ENCODE assay signal across 10 cellular contexts in the genomic region with DNA sequence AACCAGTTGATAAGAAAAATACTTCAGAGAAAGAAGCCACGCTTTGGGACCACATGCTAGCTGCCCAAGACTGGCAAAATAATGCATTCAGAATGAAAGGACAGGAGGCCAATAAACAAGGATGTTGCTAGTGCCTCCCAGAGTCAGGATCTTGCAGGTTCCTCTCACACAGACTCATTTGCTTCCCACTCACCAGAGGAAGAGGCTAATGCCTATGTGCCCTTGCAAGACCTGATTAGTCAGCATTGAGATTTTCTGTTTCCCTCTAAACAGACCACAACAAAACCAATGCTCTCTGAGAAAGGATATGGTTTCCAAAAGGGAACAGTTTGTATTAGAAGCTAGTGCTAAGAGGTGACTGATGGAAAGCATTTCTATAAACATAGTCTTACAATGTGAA.
A peak's percentile ranks its signal among the peaks of the same experiment; 100 is the strongest.
DNase-seq lines count a peak whose midpoint lies in the region; ATAC-seq and TF ChIP-seq lines count a peak whose summit lies in the region.
"Had no signal": no experiment of that assay in that cellular context is flagged by ENCODE, and none has a peak within 500 bp of the region (broad histone marks: within the 10 kb centered on the region; RNA-seq: fewer than 3 reads in every experiment).

No MANE protein-coding gene starts in this region.

- H3K36me3 ChIP-seq in GM23338 (ENCODE audit: insufficient read depth) (peaks cover 45% of the 10 kb centered on the region), tibial artery (peaks cover 59 to 94% (median 83%) of the 10 kb centered on the region in 3 donors), adrenal gland (replicated peaks in 1 of 2) (peaks cover 0 to 87% of the 10 kb centered on the region in 2 donors)

- H3K9me2 ChIP-seq in GM23338 (ENCODE audit: insufficient read depth): no peaks in the 10 kb centered on the region

- no peak overlapping the region for H3K4me3 Mint-ChIP-seq in GM23338
- H3K4me3 Mint-ChIP-seq: T-helper 1 cell treated with Interleukin-12 subunit alpha and Interleukin-12 subunit beta and Interleukin-4 antibody, amounts not matched to agents 30 μg/mL and 1 μg/mL, for 36 hours had no signal

- WGBS in adrenal gland, 4 donors: 79 to 93% (median 92%) methylated on average over 1 of the region's 1 CpG

- H3K36me3 Mint-ChIP-seq in GM23338 (ENCODE audit: low read depth): peaks cover 68% of the 10 kb centered on the region

- CTCF ChIA-PET in AG04449 (lab: Yijun Ruan, JAX): interaction anchor here (1.4 to 2.4 kb wide), 2 partner anchors 10 to 169 kb away, joined by 3 to 6 read pairs; no protein-coding TSS in a partner anchor

- no peaks in the 10 kb centered on the region for H3K9me3 Mint-ChIP-seq in GM23338
- H3K9me3 Mint-ChIP-seq: T-helper 1 cell treated with Interleukin-12 subunit alpha and Interleukin-12 subunit beta and Interleukin-4 antibody, amounts not matched to agents 30 μg/mL and 1 μg/mL, for 36 hours had no signal

- TF ChIP-seq POLR2A in adrenal gland (IDR thresholded peaks at IDR 0.05): no peak

- DNase-seq in AG04449 (ENCODE audit: low read depth, low spot score) (peak; percentile 41), GM23338 (ENCODE audit: low spot score) (no peak), amniotic epithelial cell (ENCODE audit: low read depth) (peak; percentile 96), iPS-NIHi7 (ENCODE audit: extremely low spot score) (peak; percentile 14), NK-92 (lab: John Stamatoyannopoulos, UW; ENCODE audit: unreplicated experiment) (no peak), tibial artery (no peak), adrenal gland (no peak)
- DNase-seq: NCI-H1105 treated with DMSO at 0.1 percent for 48 hours had no signal

- no peaks in the 10 kb centered on the region for H3K4me1 Mint-ChIP-seq in GM23338

- H3K4me3 ChIP-seq in AG04449 (ENCODE audit: low read depth, low read length) (no peak overlapping the region), GM23338 (no peak overlapping the region), tibial artery (no peak overlapping the region), adrenal gland (no peak overlapping the region)

- H2AFZ ChIP-seq in GM23338: no peak overlapping the region

- POLR2A ChIA-PET in AG04449 (lab: Yijun Ruan, JAX): no interaction called here

- no peaks in the 10 kb centered on the region for H3K9me3 ChIP-seq in tibial artery
- no peaks in the 10 kb centered on the region for H3K9me3 ChIP-seq in adrenal gland (replicated peaks in 1 of 3)

- ATAC-seq in GM23338 (no peak; the same call in 2 of the 3 replicates), HG03196 (IDR thresholded peaks at IDR 0.05; ENCODE audit: unreplicated experiment) (no peak)

- H3K4me2 ChIP-seq in GM23338: no peak overlapping the region

- H3K27me3 ChIP-seq in GM23338 (ENCODE audit: insufficient read depth) (no peaks in the 10 kb centered on the region), tibial artery (no peaks in the 10 kb centered on the region), adrenal gland (no peaks in the 10 kb centered on the region)

- intact Hi-C loops in tibial artery (cut with DNase I; ENCODE audit: low total_unique reads) (no loop called here), adrenal gland (cut with DNase I) (loop anchor here in 1 of 2 donors (10.0 kb wide), 1 partner anchor 62 kb away; no protein-coding TSS in a partner anchor)

- H3K27me3 Mint-ChIP-seq in GM23338 (ENCODE audit: insufficient read depth, low read depth, poor library complexity): peaks cover 1% of the 10 kb centered on the region

- peak overlapping the region; percentile 50; the same call in 1 of the 2 replicates for H3K27ac ChIP-seq in GM23338 (ENCODE audit: low read depth)
- H3K27ac ChIP-seq in tibial artery: peak overlapping the region in 1 of 2 donors; percentile 1
- no peak overlapping the region for H3K27ac ChIP-seq in adrenal gland

- no peak for TF ChIP-seq CTCF in AG04449 (IDR thresholded peaks at IDR 0.05; ENCODE audit: insufficient read depth, low read length, missing control alignments)
- TF ChIP-seq CTCF in GM23338 (conservative IDR thresholded peaks at IDR 0.05; ENCODE audit: low read depth in 2 of 2): no peak
- TF ChIP-seq CTCF in tibial artery (IDR thresholded peaks at IDR 0.05): no peak
- no peak for TF ChIP-seq CTCF in adrenal gland (IDR thresholded peaks at IDR 0.05)

- 0 out of 2 replicates have a peak overlapping the region, but pooled peaks have one; percentile 17 for H3K27ac Mint-ChIP-seq in GM23338

- H4K20me1 ChIP-seq in GM23338 (replicated peaks; ENCODE audit: insufficient read depth): peaks cover 14% of the 10 kb centered on the region

- H3K79me2 ChIP-seq in GM23338 (replicated peaks; ENCODE audit: insufficient read depth): no peaks in the 10 kb centered on the region

- no peaks in the 10 kb centered on the region for H3F3A ChIP-seq in GM23338 (replicated peaks; ENCODE audit: low read depth)

- H3K4me1 ChIP-seq in GM23338 (ENCODE audit: insufficient read depth) (no peaks in the 10 kb centered on the region), tibial artery (no peaks in the 10 kb centered on the region), adrenal gland (replicated peaks in 1 of 2) (no peaks in the 10 kb centered on the region)

TF ChIP-seq in GM23338, 12 proteins besides CTCF, POLR2A, EP300 and RAD21:
- TF ChIP-seq CREB1 (CRISPR knock-in tag; IDR thresholded peaks at IDR 0.05; ENCODE audit: low read depth) (no peak), EZH2phosphoT487 (IDR thresholded peaks at IDR 0.05; ENCODE audit: unreplicated experiment) (no peak), EZH2 (IDR thresholded peaks at IDR 0.05; ENCODE audit: low read depth, unreplicated experiment) (no peak), JUNB (IDR thresholded peaks at IDR 0.05; ENCODE audit: unreplicated experiment) (no peak), STAT1 (IDR thresholded peaks at IDR 0.05; ENCODE audit: unreplicated experiment) (no peak), NANOG (IDR thresholded peaks at IDR 0.05; ENCODE audit: borderline replicate concordance) (no peak), ZNF114 (CRISPR knock-in tag; IDR thresholded peaks at IDR 0.05) (no peak)
- TF ChIP-seq, protein P1, sequence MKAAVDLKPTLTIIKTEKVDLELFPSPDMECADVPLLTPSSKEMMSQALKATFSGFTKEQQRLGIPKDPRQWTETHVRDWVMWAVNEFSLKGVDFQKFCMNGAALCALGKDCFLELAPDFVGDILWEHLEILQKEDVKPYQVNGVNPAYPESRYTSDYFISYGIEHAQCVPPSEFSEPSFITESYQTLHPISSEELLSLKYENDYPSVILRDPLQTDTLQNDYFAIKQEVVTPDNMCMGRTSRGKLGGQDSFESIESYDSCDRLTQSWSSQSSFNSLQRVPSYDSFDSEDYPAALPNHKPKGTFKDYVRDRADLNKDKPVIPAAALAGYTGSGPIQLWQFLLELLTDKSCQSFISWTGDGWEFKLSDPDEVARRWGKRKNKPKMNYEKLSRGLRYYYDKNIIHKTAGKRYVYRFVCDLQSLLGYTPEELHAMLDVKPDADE (IDR thresholded peaks at IDR 0.05): no peak

Comparison
In these comparisons a context has a peak if more than half of its experiments do, and no peak if none do; other contexts are left out.
1. DNase-seq: peak in AG04449 (single experiment), amniotic epithelial cell (single experiment) and iPS-NIHi7 (single experiment); none in GM23338 (single experiment), NK-92 (single experiment), tibial artery (0 of 2) and adrenal gland (0 of 7).